ENCODE assay signal across 10 cellular contexts in genomic region chr9:85332487-85332886, GRCh38.
DNase-seq lines count a peak whose midpoint lies in the region; ATAC-seq and TF ChIP-seq lines count a peak whose summit lies in the region.
"Had no signal": no experiment of that assay in that cellular context is flagged by ENCODE, and none has a peak within 500 bp of the region (broad histone marks: within the 10 kb centered on the region; RNA-seq: fewer than 3 reads in every experiment).

No MANE protein-coding gene starts in this region.

- H3K9me3 ChIP-seq in iPS DF 6.9 (ENCODE audit: control insufficient read depth, insufficient read depth, low read length): no peaks in the 10 kb centered on the region
- H3K9me3 ChIP-seq: SJSA1 had no signal

- CTCF ChIA-PET in RWPE1 (lab: Yijun Ruan, JAX): interaction anchor here (0.6 kb wide), 1 partner anchor 336 kb away, joined by 3 read pairs; no protein-coding TSS in a partner anchor

- H3K27me3 ChIP-seq in iPS DF 6.9 (ENCODE audit: control insufficient read depth, insufficient read depth, low read length): no peaks in the 10 kb centered on the region
- H3K27me3 ChIP-seq: SJSA1 had no signal

- no peaks in the 10 kb centered on the region for H3K4me1 ChIP-seq in iPS DF 6.9 (ENCODE audit: control insufficient read depth, insufficient read depth, low read length)
- H3K4me1 ChIP-seq: SJSA1 had no signal

- H3K27ac ChIP-seq in RWPE1 (no peak overlapping the region), iPS DF 6.9 (ENCODE audit: low read length) (no peak overlapping the region)
- H3K27ac ChIP-seq: SJSA1 had no signal

- no peak for ATAC-seq in HG03457 (IDR thresholded peaks at IDR 0.05; ENCODE audit: unreplicated experiment)

- TF ChIP-seq CTCF in RWPE1 (conservative IDR thresholded peaks at IDR 0.05; ENCODE audit: low read depth): no peak

- WGBS in iPS DF 6.9 (ENCODE audit: insufficient coverage, insufficient read length): no CpG with 5 or more reads among the region's 4 CpGs

- H3K4me3 ChIP-seq in iPS DF 6.9 (ENCODE audit: low read length): no peak overlapping the region
- H3K4me3 ChIP-seq: SJSA1 had no signal

- H3K36me3 ChIP-seq in iPS DF 6.9 (ENCODE audit: control insufficient read depth, insufficient read depth, low read length): no peaks in the 10 kb centered on the region
- H3K36me3 ChIP-seq: SJSA1 had no signal

- DNase-seq in D341Med (ENCODE audit: low spot score) (peak; percentile 45), H4 (ENCODE audit: low spot score) (peak; percentile 13), RWPE1 (ENCODE audit: low spot score) (peak; percentile 43), iPS DF 6.9 (ENCODE audit: low read depth, low spot score) (peak; percentile 41), NCI-H510A treated with DMSO at 0.1 percent for 48 hours (lab: John Stamatoyannopoulos, UW) (no peak), AG08395 (ENCODE audit: low spot score) (no peak), NOMO-1 (lab: John Stamatoyannopoulos, UW; ENCODE audit: unreplicated experiment in 2 of 2) (no peak)
- DNase-seq: activated CD8-positive, alpha-beta memory T cell treated with anti-CD3 and anti-CD28 coated beads, Interleukin-2, amount 50 U/mL, for 4 hours had no signal

- POLR2A ChIA-PET in RWPE1 (lab: Yijun Ruan, JAX; ENCODE audit: low non-redundant PET): no interaction called here

Comparison
In these comparisons a context has a peak if more than half of its experiments do, and no peak if none do; other contexts are left out.
1. DNase-seq: peak in D341Med (single experiment), H4 (single experiment), RWPE1 (single experiment) and iPS DF 6.9 (single experiment); none in NCI-H510A treated with DMSO at 0.1 percent for 48 hours (single experiment), AG08395 (single experiment) and NOMO-1 (0 of 2).